Comparison of ENCODE assay signal across 8 cellular contexts in the genomic region with DNA sequence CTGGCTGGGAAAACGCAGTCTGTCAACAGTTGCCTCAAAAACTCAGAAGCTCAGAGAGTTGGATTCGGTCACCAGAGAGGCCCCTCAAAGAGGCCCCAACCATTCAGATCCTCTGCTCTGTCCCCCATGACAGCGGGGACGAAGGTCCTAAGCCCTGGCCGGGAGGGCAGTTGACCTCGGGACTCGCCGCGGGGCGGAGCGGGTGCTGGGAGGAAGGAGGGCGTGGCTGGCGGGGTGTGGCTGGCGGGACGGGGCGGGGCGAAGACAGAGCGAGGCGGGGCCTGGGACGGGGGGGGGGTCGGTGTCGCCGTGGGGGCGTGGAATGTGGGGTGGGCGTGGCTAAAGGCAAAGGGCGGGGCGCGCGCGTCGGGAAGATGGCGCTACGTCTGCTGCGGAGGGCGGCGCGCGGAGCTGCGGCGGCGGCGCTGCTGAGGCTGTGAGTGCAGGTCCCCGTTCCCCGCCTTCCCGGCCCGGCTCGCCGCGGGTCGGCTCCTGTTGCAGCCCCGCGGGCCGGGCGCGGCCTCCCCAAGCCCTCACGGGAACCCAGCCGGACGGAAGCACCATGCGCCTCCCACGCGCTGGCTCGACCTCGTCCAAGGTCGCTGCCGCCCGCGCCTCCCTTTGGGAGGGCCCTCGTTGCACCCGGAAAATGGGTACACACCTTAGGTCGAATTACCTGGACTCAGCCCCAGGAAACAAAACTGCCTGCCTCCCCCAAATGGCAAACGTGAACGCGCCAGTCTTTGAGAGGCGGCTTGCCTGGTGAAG. TPM values are rescaled to one million over a fixed set of nuclear protein-coding genes. Genes with fewer than 3 reads are reported as not detected.
DNase-seq lines count a peak whose midpoint lies in the region; ATAC-seq and TF ChIP-seq lines count a peak whose summit lies in the region.

A gene (plus strand): TSS at position 369 of the 768 bp plus-strand sequence.

- TF ChIP-seq CTCF in AG04449 (IDR thresholded peaks at IDR 0.05; ENCODE audit: insufficient read depth, low read length, missing control alignments) (no peak), kidney epithelial cell (IDR thresholded peaks at IDR 0.05; ENCODE audit: insufficient read depth, low read length, poor library complexity, severe bottlenecking) (no peak)

- H3K27me3 ChIP-seq in kidney epithelial cell (ENCODE audit: control insufficient read depth, insufficient read depth, low read length) = no peaks in the 10 kb centered on the region

- no peak for DNase-seq in AG04449 (ENCODE audit: low read depth, low spot score)
- peak; percentile 82 for DNase-seq in NCI-H2171 treated with DMSO at 0.1 percent for 48 hours (lab: John Stamatoyannopoulos, UW)
- peak; percentile 82 for DNase-seq in cerebellar cortex (ENCODE audit: low spot score)
- peak; percentile 26 for DNase-seq in kidney epithelial cell (ENCODE audit: low read depth)
- DNase-seq in stimulated activated CD4-positive, alpha-beta T cell treated with anti-CD3 and anti-CD28 coated beads, Interleukin-15, amount 100 ng/mL, for 48 hours (ENCODE audit: low read depth in 2 of 2) = peak; percentile 81 to 83

- CTCF ChIA-PET in AG04449 (lab: Yijun Ruan, JAX) = interaction anchor here (0.7 to 1.2 kb wide), 4 partner anchors 28 to 170 kb away, joined by 3 to 5 read pairs (median 3); no protein-coding TSS in a partner anchor

- H3K4me3 ChIP-seq in AG04449 (ENCODE audit: low read depth, low read length) (peak within 1 kb of the TSS; percentile 74), kidney epithelial cell (ENCODE audit: low read depth, low read length) (peak within 1 kb of the TSS; percentile 68)

- peak; percentile 75 for ATAC-seq in GM18861 (IDR thresholded peaks at IDR 0.05; ENCODE audit: unreplicated experiment)
- peak; percentile 72 for ATAC-seq in HG03066 (IDR thresholded peaks at IDR 0.05; ENCODE audit: low read depth, unreplicated experiment)
- peak; percentile 86 to 87 for ATAC-seq in activated CD4-positive, CD25-positive, alpha-beta regulatory T cell treated with anti-CD3 and anti-CD28 coated beads, Interleukin-2, amount 50 U/mL, for 24 hours

- no peaks in the 10 kb centered on the region for H3K36me3 ChIP-seq in kidney epithelial cell (ENCODE audit: control insufficient read depth, insufficient read depth, low read length)

- POLR2A ChIA-PET in AG04449 (lab: Yijun Ruan, JAX) = no interaction called here

RNA-seq across cellular contexts. Expression of the gene that starts here (rescaled TPM):
- 5.9 and 6.8 TPM in 2 replicates for total RNA-seq in kidney epithelial cell
